ENCODE assay signal across 8 cellular contexts in the genomic region with DNA sequence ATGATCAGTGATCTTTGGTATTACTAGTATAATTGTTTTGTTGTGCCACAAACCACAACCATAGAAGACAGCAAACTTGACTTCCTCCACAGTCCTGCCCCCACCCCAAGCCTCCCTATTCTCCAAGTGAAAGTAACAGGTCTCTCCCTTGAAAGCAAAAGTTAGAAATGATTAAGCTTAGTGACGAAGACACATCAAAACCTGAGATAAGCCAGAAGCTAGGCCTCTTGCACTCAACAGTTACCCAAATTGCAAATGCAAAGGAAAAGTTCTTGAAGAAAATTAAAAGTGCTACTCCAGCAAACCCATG. TPM values are rescaled to one million over a fixed set of nuclear protein-coding genes. Genes with fewer than 3 reads are reported as not detected.
A peak's percentile ranks its signal among the peaks of the same experiment; 100 is the strongest.
DNase-seq lines count a peak whose midpoint lies in the region; ATAC-seq lines count a peak whose summit lies in the region.

No MANE protein-coding gene starts in this region.

- DNase-seq in activated CD8-positive, alpha-beta memory T cell treated with anti-CD3 and anti-CD28 coated beads, Interleukin-2, amount 10 ng/mL, durations not matched to agents 7 days and 5 days: peak; percentile 86
- peak in 2 of 3 donors; percentile 62 for DNase-seq in stimulated activated CD4-positive, alpha-beta T cell treated with anti-CD3 and anti-CD28 coated beads, Interleukin-12 subunit alpha, Interleukin-12 subunit beta, amount 100 ng/mL, for 48 hours (ENCODE audit: low read depth in 2 of 3, low spot score in 1 of 3)
- DNase-seq in HuH-7.5 (ENCODE audit: low spot score) (no peak), SKM-1 (lab: John Stamatoyannopoulos, UW; ENCODE audit: unreplicated experiment) (no peak), midbrain (lab: John Stamatoyannopoulos, UW) (no peak)

- peaks cover 67% of the 10 kb centered on the region for H3K4me1 Mint-ChIP-seq in activated CD8-positive, alpha-beta memory T cell treated with anti-CD3 and anti-CD28 coated beads, Interleukin-2, amount 10 ng/mL, durations not matched to agents 7 days and 5 days

- H3K9me3 Mint-ChIP-seq in activated CD8-positive, alpha-beta memory T cell treated with anti-CD3 and anti-CD28 coated beads, Interleukin-2, amount 10 ng/mL, durations not matched to agents 7 days and 5 days (ENCODE audit: low read depth): no peaks in the 10 kb centered on the region

- peak overlapping the region; percentile 54 for H3K4me3 Mint-ChIP-seq in activated CD8-positive, alpha-beta memory T cell treated with anti-CD3 and anti-CD28 coated beads, Interleukin-2, amount 10 ng/mL, durations not matched to agents 7 days and 5 days

- H3K27ac Mint-ChIP-seq in activated CD8-positive, alpha-beta memory T cell treated with anti-CD3 and anti-CD28 coated beads, Interleukin-2, amount 10 ng/mL, durations not matched to agents 7 days and 5 days: peak overlapping the region; percentile 70

- CTCF ChIA-PET in activated CD8-positive, alpha-beta memory T cell treated with anti-CD3 and anti-CD28 coated beads, Interleukin-2, amount 10 ng/mL, durations not matched to agents 7 days and 5 days (lab: Charles Lee): interaction anchor here (0.7 to 3.7 kb wide), 3 partner anchors 17 to 69 kb away, joined by 3 to 33 read pairs (median 4); a partner anchor contains a TSS

- ATAC-seq in GM18868 (IDR thresholded peaks at IDR 0.05; ENCODE audit: unreplicated experiment) (peak; percentile 65), HG03095 (IDR thresholded peaks at IDR 0.05; ENCODE audit: unreplicated experiment) (peak; percentile 79), HG02571 (IDR thresholded peaks at IDR 0.05; ENCODE audit: unreplicated experiment) (no peak)
- ATAC-seq in activated CD8-positive, alpha-beta memory T cell treated with anti-CD3 and anti-CD28 coated beads, Interleukin-2, amount 10 ng/mL, durations not matched to agents 7 days and 5 days: peak; percentile 90

- no peaks in the 10 kb centered on the region for H3K27me3 Mint-ChIP-seq in activated CD8-positive, alpha-beta memory T cell treated with anti-CD3 and anti-CD28 coated beads, Interleukin-2, amount 10 ng/mL, durations not matched to agents 7 days and 5 days

- peaks cover 60% of the 10 kb centered on the region for H3K36me3 Mint-ChIP-seq in activated CD8-positive, alpha-beta memory T cell treated with anti-CD3 and anti-CD28 coated beads, Interleukin-2, amount 10 ng/mL, durations not matched to agents 7 days and 5 days

RNA-seq across cellular contexts. Expression of a gene that starts 7.5 kb away (rescaled TPM):
- 100 to 1,000 TPM in 1 of 2 experiments, 10 to 100 TPM in 1; 89.5 to 111 TPM for total RNA-seq in activated CD8-positive, alpha-beta memory T cell treated with anti-CD3 and anti-CD28 coated beads, Interleukin-2, amount 10 ng/mL, durations not matched to agents 7 days and 5 days

RNA-seq across cellular contexts. Expression of a gene that starts 16.3 kb away (rescaled TPM):
- 10 to 100 TPM; 12.4 to 13.8 TPM for total RNA-seq in activated CD8-positive, alpha-beta memory T cell treated with anti-CD3 and anti-CD28 coated beads, Interleukin-2, amount 10 ng/mL, durations not matched to agents 7 days and 5 days

RNA-seq across cellular contexts. Expression of a gene that starts 30.2 kb away (rescaled TPM):
- total RNA-seq in activated CD8-positive, alpha-beta memory T cell treated with anti-CD3 and anti-CD28 coated beads, Interleukin-2, amount 10 ng/mL, durations not matched to agents 7 days and 5 days: 10 to 100 TPM; 12.6 to 13.8 TPM

Comparison
In these comparisons a context has a peak if more than half of its experiments do, and no peak if none do; other contexts are left out.
1. DNase-seq: peak in activated CD8-positive, alpha-beta memory T cell treated with anti-CD3 and anti-CD28 coated beads, Interleukin-2, amount 10 ng/mL, durations not matched to agents 7 days and 5 days (single experiment) and stimulated activated CD4-positive, alpha-beta T cell treated with anti-CD3 and anti-CD28 coated beads, Interleukin-12 subunit alpha, Interleukin-12 subunit beta, amount 100 ng/mL, for 48 hours (2 of 3); none in HuH-7.5 (single experiment), SKM-1 (single experiment) and midbrain (single experiment).